In the genomic region with DNA sequence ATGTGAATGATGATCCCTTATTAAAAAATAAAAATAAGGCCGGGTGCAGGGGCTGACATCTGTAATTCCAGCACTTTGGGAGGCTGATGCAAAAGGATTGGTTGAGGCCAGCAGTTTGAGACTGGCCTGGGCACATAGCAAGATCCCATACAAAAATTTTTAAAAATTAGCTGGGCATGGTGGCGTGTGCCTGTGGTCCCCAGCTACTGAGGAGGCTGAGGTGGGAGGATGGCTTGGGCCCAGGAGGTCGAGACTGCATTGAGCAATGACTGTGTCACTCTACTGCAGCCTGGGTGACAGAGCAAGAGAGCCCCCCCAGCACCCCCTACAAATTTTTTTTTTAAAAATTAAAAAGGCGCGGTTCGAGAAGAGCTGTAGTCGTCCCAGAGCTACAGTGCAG, we compare ENCODE assay signal across 10 cellular contexts. TPM values are rescaled to one million over a fixed set of nuclear protein-coding genes. Genes with fewer than 3 reads are reported as not detected.
DNase-seq lines count a peak whose midpoint lies in the region; ATAC-seq and TF ChIP-seq lines count a peak whose summit lies in the region.
"Had no signal": no experiment of that assay in that cellular context is flagged by ENCODE, and none has a peak within 500 bp of the region (broad histone marks: within the 10 kb centered on the region; RNA-seq: fewer than 3 reads in every experiment).

No MANE protein-coding gene starts in this region.

- TF ChIP-seq POLR2A in esophagus squamous epithelium (IDR thresholded peaks at IDR 0.05): no peak

- DNase-seq in GM06990 (ENCODE audit: extremely low read depth, insufficient read length) (no peak), RWPE1 (ENCODE audit: low spot score) (no peak), esophagus squamous epithelium (lab: John Stamatoyannopoulos, UW) (no peak), progenitor cell of endocrine pancreas (ENCODE audit: low spot score, unreplicated experiment) (no peak), foreskin fibroblast (no peak), GM19238 (ENCODE audit: insufficient read length, low spot score) (no peak), NCI-H1694 treated with DMSO at 0.1 percent for 48 hours (lab: John Stamatoyannopoulos, UW) (no peak)

- TF ChIP-seq CTCF in GM06990 (IDR thresholded peaks at IDR 0.05; ENCODE audit: insufficient read depth, low read length, poor library complexity, severe bottlenecking) (no peak), RWPE1 (conservative IDR thresholded peaks at IDR 0.05; ENCODE audit: low read depth) (no peak), esophagus squamous epithelium (IDR thresholded peaks at IDR 0.05) (no peak), progenitor cell of endocrine pancreas (IDR thresholded peaks at IDR 0.05; ENCODE audit: unreplicated experiment) (no peak), foreskin fibroblast (IDR thresholded peaks at IDR 0.05; ENCODE audit: low read depth, low read length) (no peak)

- H3K4me1 ChIP-seq in esophagus squamous epithelium: peaks cover 31 to 50% (median 39%) of the 10 kb centered on the region in 3 donors

- H3K4me3 ChIP-seq in GM06990 (replicated peaks; ENCODE audit: low read depth, low read length): peak overlapping the region; percentile 68
- H3K4me3 ChIP-seq in esophagus squamous epithelium: peak overlapping the region; percentile 43 to 98 (median 84)
- H3K4me3 ChIP-seq in foreskin fibroblast (ENCODE audit: low read depth in 1 of 2, low read length in 2 of 2): peak overlapping the region in 1 of 2 donors; percentile 48

- 46 to 52% methylated on average over 7 of the region's 7 CpGs for WGBS in esophagus squamous epithelium, 2 donors

- H3K9me3 ChIP-seq in esophagus squamous epithelium: no peaks in the 10 kb centered on the region
- H3K9me3 ChIP-seq: SJSA1 had no signal

- H3K36me3 Mint-ChIP-seq in progenitor cell of endocrine pancreas (ENCODE audit: insufficient read depth): peaks cover 7% of the 10 kb centered on the region

- no peaks in the 10 kb centered on the region; the same call in 1 of the 2 replicates for H3K36me3 ChIP-seq in GM06990 (ENCODE audit: control insufficient read depth, insufficient read depth, low read length)
- no peaks in the 10 kb centered on the region for H3K36me3 ChIP-seq in esophagus squamous epithelium
- H3K36me3 ChIP-seq: cardiac muscle cell had no signal

- peak overlapping the region; percentile 98 for H3K27ac Mint-ChIP-seq in progenitor cell of endocrine pancreas

- CTCF ChIA-PET in RWPE1 (lab: Yijun Ruan, JAX): interaction anchor here (0.5 to 0.6 kb wide), 2 partner anchors 505 to 526 kb away, joined by 3 read pairs; no protein-coding TSS in a partner anchor

- ATAC-seq in HG02759 (IDR thresholded peaks at IDR 0.05; ENCODE audit: unreplicated experiment): no peak

- POLR2A ChIA-PET in RWPE1 (lab: Yijun Ruan, JAX; ENCODE audit: low non-redundant PET): no interaction called here

- no peaks in the 10 kb centered on the region for H3K9me3 Mint-ChIP-seq in progenitor cell of endocrine pancreas (ENCODE audit: low read depth)

- H3K27me3 ChIP-seq in GM06990 (replicated peaks; ENCODE audit: control insufficient read depth, insufficient read depth, low read length) (no peaks in the 10 kb centered on the region), esophagus squamous epithelium (no peaks in the 10 kb centered on the region)
- H3K27me3 ChIP-seq: cardiac muscle cell, SJSA1 had no signal

- peaks cover 30% of the 10 kb centered on the region for H3K4me1 Mint-ChIP-seq in progenitor cell of endocrine pancreas (ENCODE audit: low read depth)

- peak overlapping the region; percentile 77 for H3K4me3 Mint-ChIP-seq in progenitor cell of endocrine pancreas (ENCODE audit: low read depth)

- no peaks in the 10 kb centered on the region for H3K27me3 Mint-ChIP-seq in progenitor cell of endocrine pancreas

- intact Hi-C loops in esophagus squamous epithelium (cut with DNase I): no loop called here

- peak overlapping the region; percentile 97 for H3K27ac ChIP-seq in RWPE1
- H3K27ac ChIP-seq in esophagus squamous epithelium: peak overlapping the region; percentile 95 to 99 (median 97)
- H3K27ac ChIP-seq: SJSA1 had no signal

RNA-seq across cellular contexts. Expression of gene BRI3, which starts 1.2 kb away (rescaled TPM):
- total RNA-seq in esophagus squamous epithelium: 10 to 100 TPM; 11.2 to 36.2 (median 23.3) TPM
- total RNA-seq in progenitor cell of endocrine pancreas: 124 and 125 TPM in 2 replicates

RNA-seq across cellular contexts. Expression of gene TECPR1, which starts 28.3 kb away (rescaled TPM):
- total RNA-seq in esophagus squamous epithelium: 10 to 100 TPM; 13.4 to 21.5 (median 19.0) TPM
- total RNA-seq in progenitor cell of endocrine pancreas: 40.8 and 41.6 TPM in 2 replicates
